ENCODE assay signal across 31 cellular contexts in the genomic region with DNA sequence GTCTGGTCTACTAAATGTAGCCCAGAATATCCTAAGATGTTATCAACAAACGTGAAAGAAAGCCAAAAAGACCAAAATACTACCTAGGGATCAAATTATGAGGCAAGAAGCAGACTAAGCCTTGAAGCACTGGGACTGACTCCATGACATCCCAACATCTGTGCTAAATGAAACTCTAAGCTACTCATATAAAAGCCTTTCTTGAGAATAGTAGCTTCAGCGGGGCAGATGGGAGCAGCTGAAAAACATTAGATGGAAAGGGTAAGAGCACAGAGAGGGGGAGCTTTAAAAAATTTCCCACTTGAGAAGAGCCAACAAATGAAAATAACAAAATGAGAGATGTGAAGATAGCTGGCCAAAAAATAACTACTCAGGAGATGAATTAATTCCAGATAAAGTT.
"Had no signal": no experiment of that assay in that cellular context is flagged by ENCODE, and none has a peak within 500 bp of the region (broad histone marks: within the 10 kb centered on the region; RNA-seq: fewer than 3 reads in every experiment).

No MANE protein-coding gene starts in this region.

- ATAC-seq: foreskin keratinocyte; mucosa of descending colon; right lobe of liver; stimulated activated memory B cell treated with anti-CD40 and anti-IgM and Interleukin-4, amounts not matched to agents 10 μg/mL and 1 μg/mL and 100 μg/mL, for 72 hours; stimulated activated naive CD8-positive, alpha-beta T cell treated with anti-CD3 and anti-CD28 coated beads, Interleukin-15, amount 100 ng/mL, for 72 hours; T-helper 17 cell had no signal

- FAIRE-seq: astrocyte, islet of Langerhans had no signal

- DNase-seq: activated CD4-positive, alpha-beta memory T cell treated with anti-CD3 and anti-CD28 coated beads for 36 hours; activated CD4-positive, alpha-beta T cell treated with anti-CD3 and anti-CD28 coated beads, Interleukin-2, amount 10 ng/mL, durations not matched to agents 24 days and 14 days; activated CD4-positive, CD25-positive, alpha-beta regulatory T cell treated with anti-CD3 and anti-CD28 coated beads, Interleukin-2, amount 50 U/mL, for 72 hours; activated CD8-positive, alpha-beta memory T cell treated with anti-CD3 and anti-CD28 coated beads, Interleukin-2, amount 50 U/mL, for 4 hours; activated effector memory CD4-positive, alpha-beta T cell treated with anti-CD3 and anti-CD28 coated beads, Interleukin-2, amount 50 U/mL, for 16 hours; activated naive CD4-positive, alpha-beta T cell treated with anti-CD3 and anti-CD28 coated beads for 36 hours; activated naive CD8-positive, alpha-beta T cell treated with anti-CD3 and anti-CD28 coated beads, Interleukin-2, amount 10 ng/mL, durations not matched to agents 7 days and 5 days; activated T-cell treated with anti-CD3 and anti-CD28 coated beads, Interleukin-2, amount 50 U/mL, for 1 hour; amniotic stem cell; brain microvascular endothelial cell; caudate nucleus; dermis blood vessel endothelial cell; effector CD4-positive, alpha-beta T cell; foreskin keratinocyte; heart left ventricle; left ventricle myocardium inferior; mucosa of descending colon; ovary; right lobe of liver; stimulated activated CD4-positive, alpha-beta T cell treated with anti-CD3 and anti-CD28 coated beads, Interleukin-4, amount 100 ng/mL, for 24 hours; stimulated activated CD8-positive, alpha-beta memory T cell treated with anti-CD3 and anti-CD28 coated beads, Interleukin-4, amount 100 ng/mL, for 48 hours; stimulated activated naive CD8-positive, alpha-beta T cell treated with anti-CD3 and anti-CD28 coated beads, Interleukin-15, amount 100 ng/mL, for 72 hours; substantia nigra; T-helper 17 cell; T1000; thyroid gland; upper lobe of left lung; WERI-Rb-1 had no signal
